ENCODE assay signal across 1 cellular context in genomic region chr7:79454325-79454960, GRCh38.
TF ChIP-seq lines count a peak whose summit lies in the region.

No MANE protein-coding gene starts in this region.

TF ChIP-seq in SK-N-SH, 30 proteins besides CTCF, POLR2A, EP300 and RAD21 (continued from another document):
- TF ChIP-seq CHD2 (IDR thresholded peaks at IDR 0.05; ENCODE audit: low read length, partially characterized antibody): no peak
